ENCODE assay signal across 10 cellular contexts in genomic region chrX:58025979-58026378, GRCh38.
DNase-seq lines count a peak whose midpoint lies in the region; ATAC-seq and TF ChIP-seq lines count a peak whose summit lies in the region.
"Had no signal": no experiment of that assay in that cellular context is flagged by ENCODE, and none has a peak within 500 bp of the region (broad histone marks: within the 10 kb centered on the region; RNA-seq: fewer than 3 reads in every experiment).

No MANE protein-coding gene starts in this region.

- H3K36me3 ChIP-seq in tibial nerve = no peaks in the 10 kb centered on the region

- 21 to 23% methylated on average over 5 of the region's 5 CpGs for WGBS in tibial nerve, 2 donors

- DNase-seq in COR-L47 (lab: John Stamatoyannopoulos, UW) (peak; percentile 1), NCI-H345 treated with DMSO at 0.1 percent for 48 hours (lab: John Stamatoyannopoulos, UW; ENCODE audit: unreplicated experiment) (peak; percentile 40), iPS-NIHi11 (ENCODE audit: low spot score) (peak; percentile 1), tibial nerve (ENCODE audit: low spot score in 2 of 2) (peak in 1 of 2 donors; percentile 39)
- DNase-seq in activated CD8-positive, alpha-beta memory T cell treated with anti-CD3 and anti-CD28 coated beads, Interleukin-2, amount 50 U/mL, for 4 hours = peak; percentile 22

- ATAC-seq in GM19395 (IDR thresholded peaks at IDR 0.05; ENCODE audit: unreplicated experiment) = peak; percentile 77
- no peak for ATAC-seq in HG03196 (IDR thresholded peaks at IDR 0.05; ENCODE audit: unreplicated experiment)
- ATAC-seq in stimulated activated memory B cell treated with anti-CD40 and anti-IgM and Interleukin-4, amounts not matched to agents 10 μg/mL and 1 μg/mL and 100 μg/mL, for 72 hours = no peak
- ATAC-seq: T-helper 17 cell had no signal

- TF ChIP-seq CTCF in tibial nerve (IDR thresholded peaks at IDR 0.05) = peak; percentile 27 to 45 (median 39)

- no peaks in the 10 kb centered on the region for H3K4me1 Mint-ChIP-seq in stimulated activated memory B cell treated with anti-CD40 and anti-IgM and Interleukin-4, amounts not matched to agents 10 μg/mL and 1 μg/mL and 100 μg/mL, for 72 hours
- H3K4me1 Mint-ChIP-seq: nephron had no signal

- H3K27ac Mint-ChIP-seq in stimulated activated memory B cell treated with anti-CD40 and anti-IgM and Interleukin-4, amounts not matched to agents 10 μg/mL and 1 μg/mL and 100 μg/mL, for 72 hours = no peak overlapping the region
- H3K27ac Mint-ChIP-seq: nephron, T-helper 17 cell had no signal

- H3K4me3 ChIP-seq in tibial nerve = no peak overlapping the region

- no peaks in the 10 kb centered on the region for H3K27me3 Mint-ChIP-seq in stimulated activated memory B cell treated with anti-CD40 and anti-IgM and Interleukin-4, amounts not matched to agents 10 μg/mL and 1 μg/mL and 100 μg/mL, for 72 hours
- H3K27me3 Mint-ChIP-seq: T-helper 17 cell had no signal

- no peaks in the 10 kb centered on the region for H3K4me1 ChIP-seq in tibial nerve

- H3K9me3 Mint-ChIP-seq in stimulated activated memory B cell treated with anti-CD40 and anti-IgM and Interleukin-4, amounts not matched to agents 10 μg/mL and 1 μg/mL and 100 μg/mL, for 72 hours = no peaks in the 10 kb centered on the region

- H3K27ac ChIP-seq in tibial nerve = no peak overlapping the region

- no peaks in the 10 kb centered on the region for H3K27me3 ChIP-seq in tibial nerve

- H3K9me3 ChIP-seq in tibial nerve = no peaks in the 10 kb centered on the region

- no peaks in the 10 kb centered on the region for H3K36me3 Mint-ChIP-seq in stimulated activated memory B cell treated with anti-CD40 and anti-IgM and Interleukin-4, amounts not matched to agents 10 μg/mL and 1 μg/mL and 100 μg/mL, for 72 hours

- no peak for TF ChIP-seq POLR2A in tibial nerve (IDR thresholded peaks at IDR 0.05)

- H3K4me3 Mint-ChIP-seq in stimulated activated memory B cell treated with anti-CD40 and anti-IgM and Interleukin-4, amounts not matched to agents 10 μg/mL and 1 μg/mL and 100 μg/mL, for 72 hours = no peak overlapping the region
- H3K4me3 Mint-ChIP-seq: nephron, T-helper 17 cell had no signal

- TF ChIP-seq EP300 in tibial nerve (IDR thresholded peaks at IDR 0.05) = no peak
